Comparison of ENCODE assay signal across 8 cellular contexts in the genomic region with DNA sequence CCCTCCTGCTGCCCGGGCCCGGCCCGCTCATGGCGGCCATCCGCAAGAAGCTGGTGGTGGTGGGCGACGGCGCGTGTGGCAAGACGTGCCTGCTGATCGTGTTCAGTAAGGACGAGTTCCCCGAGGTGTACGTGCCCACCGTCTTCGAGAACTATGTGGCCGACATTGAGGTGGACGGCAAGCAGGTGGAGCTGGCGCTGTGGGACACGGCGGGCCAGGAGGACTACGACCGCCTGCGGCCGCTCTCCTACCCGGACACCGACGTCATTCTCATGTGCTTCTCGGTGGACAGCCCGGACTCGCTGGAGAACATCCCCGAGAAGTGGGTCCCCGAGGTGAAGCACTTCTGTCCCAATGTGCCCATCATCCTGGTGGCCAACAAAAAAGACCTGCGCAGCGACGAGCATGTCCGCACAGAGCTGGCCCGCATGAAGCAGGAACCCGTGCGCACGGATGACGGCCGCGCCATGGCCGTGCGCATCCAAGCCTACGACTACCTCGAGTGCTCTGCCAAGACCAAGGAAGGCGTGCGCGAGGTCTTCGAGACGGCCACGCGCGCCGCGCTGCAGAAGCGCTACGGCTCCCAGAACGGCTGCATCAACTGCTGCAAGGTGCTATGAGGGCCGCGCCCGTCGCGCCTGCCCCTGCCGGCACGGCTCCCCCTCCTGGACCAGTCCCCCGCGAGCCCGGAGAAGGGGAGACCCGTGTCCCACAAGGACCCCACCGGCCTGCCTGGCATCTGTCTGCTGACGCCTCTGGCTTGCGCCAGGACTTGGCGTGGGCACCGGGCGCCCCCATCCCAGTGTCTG. TPM values are rescaled to one million over a fixed set of nuclear protein-coding genes. Genes with fewer than 3 reads are reported as not detected.
DNase-seq lines count a peak whose midpoint lies in the region; ATAC-seq, FAIRE-seq and TF ChIP-seq lines count a peak whose summit lies in the region.

No MANE protein-coding gene starts in this region.

- dilution Hi-C loops in keratinocyte (cut with MboI; ENCODE audit: extremely low pct_ligation_motif_present, low sequenced_read_pairs) = no loop called here

- no TSS peak for BruUV-seq in PC-3 (replicated peaks; lab: Mats Ljungman, UMichigan)

- H3K9ac ChIP-seq in PC-3 (ENCODE audit: low read length) (peak overlapping the region; percentile 86), keratinocyte (ENCODE audit: control insufficient read depth, extremely low read depth, insufficient read depth, low read length) (peak overlapping the region; percentile 80), smooth muscle cell (ENCODE audit: low read depth) (peak overlapping the region; percentile 93)

- H3K36me3 ChIP-seq in PC-3 (ENCODE audit: low read depth, low read length) = no peaks in the 10 kb centered on the region
- peaks cover 18% of the 10 kb centered on the region for H3K36me3 ChIP-seq in brain microvascular endothelial cell (replicated peaks)
- peaks cover 0 to 2% of the 10 kb centered on the region in 2 experiments for H3K36me3 ChIP-seq in keratinocyte (ENCODE audit: control insufficient read depth in 2 of 2, extremely low read depth in 1 of 2, insufficient read depth in 2 of 2, low read length in 2 of 2)
- H3K36me3 ChIP-seq in smooth muscle cell (ENCODE audit: low read depth) = no peaks in the 10 kb centered on the region

- H2AFZ ChIP-seq in PC-3 (ENCODE audit: low read length) (peak overlapping the region; percentile 49), keratinocyte (ENCODE audit: control insufficient read depth, low read length) (peak overlapping the region; percentile 51), smooth muscle cell (ENCODE audit: low read depth) (no peak overlapping the region)

- no peaks in the 10 kb centered on the region for H3F3A ChIP-seq in PC-3 (ENCODE audit: low read length, unreplicated experiment)
- H3F3A ChIP-seq in smooth muscle cell (ENCODE audit: low read depth) = peaks cover 53% of the 10 kb centered on the region

- H3K9me3 ChIP-seq in PC-3 (ENCODE audit: low read length) (no peaks in the 10 kb centered on the region), keratinocyte (ENCODE audit: control insufficient read depth, low read depth, low read length) (no peaks in the 10 kb centered on the region), smooth muscle cell (replicated peaks; ENCODE audit: low read depth) (no peaks in the 10 kb centered on the region)

- ATAC-seq in HG02623 (IDR thresholded peaks at IDR 0.05; ENCODE audit: unreplicated experiment) (peak; percentile 4), PC-3 (peak; percentile 42)

- under 1% methylated on average over 77 of the region's 78 CpGs for WGBS in smooth muscle cell (ENCODE audit: low lambda C conversion rate)

- no peak for FAIRE-seq in keratinocyte (lab: Jason Lieb, UNC)

- H3K79me2 ChIP-seq in PC-3 (ENCODE audit: low read length) (peaks cover 29% of the 10 kb centered on the region), keratinocyte (ENCODE audit: control insufficient read depth, insufficient read depth, low read length) (peaks cover 18% of the 10 kb centered on the region), smooth muscle cell (ENCODE audit: low read depth) (peaks cover 28% of the 10 kb centered on the region)

- H3K27me3 ChIP-seq in PC-3 (ENCODE audit: low read length) (no peaks in the 10 kb centered on the region), brain microvascular endothelial cell (replicated peaks) (no peaks in the 10 kb centered on the region), keratinocyte (ENCODE audit: control insufficient read depth, extremely low read depth, insufficient read depth, low read length) (no peaks in the 10 kb centered on the region), smooth muscle cell (ENCODE audit: low read depth) (no peaks in the 10 kb centered on the region)

- in situ Hi-C loops in brain microvascular endothelial cell (cut with HindIII; ENCODE audit: low pct_ligation_motif_present, low sequenced_read_pairs) = no loop called here

- H3K4me3 ChIP-seq in PC-3 (ENCODE audit: low read length) (peak overlapping the region; percentile 84), brain microvascular endothelial cell (ENCODE audit: low read depth, low read length) (peak overlapping the region; percentile 98), keratinocyte (ENCODE audit: control insufficient read depth in 2 of 3, extremely low read depth in 1 of 3, insufficient read depth in 2 of 3, low read depth in 1 of 3, low read length in 3 of 3) (peak overlapping the region; percentile 82 to 90 (median 85)), smooth muscle cell (peak overlapping the region; percentile 92)

- H3K9me2 ChIP-seq in PC-3 (replicated peaks; ENCODE audit: low read length) = no peaks in the 10 kb centered on the region

- TF ChIP-seq CTCF in PC-3 (conservative IDR thresholded peaks at IDR 0.05; ENCODE audit: low read depth, low read length) (no peak), brain microvascular endothelial cell (IDR thresholded peaks at IDR 0.05; ENCODE audit: low read depth, low read length, missing control alignments) (no peak), keratinocyte (optimal IDR thresholded peaks at IDR 0.05 in 1 of 3, IDR thresholded peaks at IDR 0.05 in 1 of 3, conservative IDR thresholded peaks at IDR 0.05 in 1 of 3; ENCODE audit: extremely low read depth in 1 of 3, insufficient read depth in 2 of 3, low read length in 3 of 3) (peak in 2 of 3 experiments; percentile 11 to 42), smooth muscle cell (IDR thresholded peaks at IDR 0.05; ENCODE audit: borderline replicate concordance, insufficient read depth, poor library complexity, severe bottlenecking) (no peak)

- POLR2A ChIA-PET in PC-3 (lab: Charles Lee; ENCODE audit: unreplicated experiment) = interaction anchor here (0.6 to 1.7 kb wide), 18 partner anchors 10 to 1732 kb away, joined by 3 to 21 read pairs (median 5); a partner anchor contains a TSS

- DNase-seq in activated CD4-positive, alpha-beta T cell treated with anti-CD3 and anti-CD28 coated beads for 48 hours = peak; percentile 49
- DNase-seq in activated CD4-positive, alpha-beta T cell treated with anti-CD3 and anti-CD28 coated beads for 1 hour = no peak
- DNase-seq in PC-3 (peak; percentile 44), brain microvascular endothelial cell (peak; percentile 20), keratinocyte (ENCODE audit: low read depth, low spot score) (no peak), smooth muscle cell (lab: John Stamatoyannopoulos, UW; ENCODE audit: unreplicated experiment) (no peak), pons (ENCODE audit: low spot score) (no peak)

- H3K4me2 ChIP-seq in PC-3 (ENCODE audit: low read length) = peak overlapping the region; percentile 97
- H3K4me2 ChIP-seq in keratinocyte (ENCODE audit: control insufficient read depth, extremely low read depth, insufficient read depth, low read depth, low read length) = peak overlapping the region; percentile 90
- peak overlapping the region; percentile 96 for H3K4me2 ChIP-seq in smooth muscle cell

- CTCF ChIA-PET in PC-3 (lab: Charles Lee) = interaction anchor here (0.6 to 1.6 kb wide), 6 partner anchors 36 to 203 kb away, joined by 3 to 10 read pairs (median 4); a partner anchor contains a TSS

- H4K20me1 ChIP-seq in PC-3 (ENCODE audit: low read length) (peaks cover 29% of the 10 kb centered on the region), keratinocyte (ENCODE audit: control insufficient read depth, extremely low read depth, insufficient read depth, low read length) (peaks cover 5% of the 10 kb centered on the region), smooth muscle cell (ENCODE audit: low read depth) (peaks cover 41% of the 10 kb centered on the region)

- intact Hi-C loops in PC-3 (cut with micrococcal nuclease) = loop anchor here (5.0 kb wide), 1 partner anchor 145 kb away; no protein-coding TSS in a partner anchor

- H3K4me1 ChIP-seq in PC-3 (ENCODE audit: insufficient read depth, low read length) = peaks cover 35% of the 10 kb centered on the region
- H3K4me1 ChIP-seq in keratinocyte (ENCODE audit: control insufficient read depth, extremely low read depth, insufficient read depth, low read length) = peaks cover 33% of the 10 kb centered on the region
- H3K4me1 ChIP-seq in smooth muscle cell (ENCODE audit: low read depth) = peaks cover 48% of the 10 kb centered on the region

- H3K9me1 ChIP-seq in keratinocyte (ENCODE audit: control insufficient read depth, extremely low read depth, insufficient read depth, low read length) = no peaks in the 10 kb centered on the region

- H3K27ac ChIP-seq in PC-3 (ENCODE audit: low read length) (0 out of 2 replicates have a peak overlapping the region, but pooled peaks have one; percentile 8), brain microvascular endothelial cell (peak overlapping the region; percentile 94), keratinocyte (ENCODE audit: control insufficient read depth, insufficient read depth, low read length) (peak overlapping the region; percentile 53), smooth muscle cell (ENCODE audit: low read depth) (peak overlapping the region; percentile 91)

RNA-seq across cellular contexts. Expression of a gene that starts 0.8 kb away (rescaled TPM):
- 88.5 and 108 TPM in 2 replicates for total RNA-seq in PC-3 (2014; rRNA removed)
- 23.6 to 28.3 TPM (median 25.3 TPM) in 3 replicates for polyA plus RNA-seq in keratinocyte
- polyA plus RNA-seq in keratinocyte (2011; ENCODE audit: low read depth) = 11.8 TPM
- polyA plus RNA-seq in keratinocyte (2011; cell fraction: cytosol; rRNA removed) = 28.6 and 40.6 TPM in 2 replicates
- polyA plus RNA-seq in keratinocyte (2011; cell fraction: nucleus; rRNA removed) = 63.1 and 77.2 TPM in 2 replicates
- polyA plus RNA-seq in keratinocyte (2012; ENCODE audit: low replicate concordance) = 33.7 and 39.0 TPM in 2 replicates
- polyA minus RNA-seq in keratinocyte = 10.1 to 14.7 TPM (median 11.8 TPM) in 3 replicates
- polyA minus RNA-seq in keratinocyte (2011; cell fraction: cytosol; rRNA and poly(A)+ RNA removed) = 58.5 TPM
- 48.5 and 52.4 TPM in 2 replicates for polyA minus RNA-seq in keratinocyte (2011; cell fraction: nucleus; rRNA and poly(A)+ RNA removed)
- 218 and 231 TPM in 2 replicates for total RNA-seq in smooth muscle cell
- polyA plus RNA-seq in smooth muscle cell = 75.9 and 78.1 TPM in 2 replicates

Comparison
In these comparisons a context has a peak if more than half of its experiments do, and no peak if none do; other contexts are left out.
1. DNase-seq: peak in activated CD4-positive, alpha-beta T cell treated with anti-CD3 and anti-CD28 coated beads for 48 hours (single experiment), PC-3 (single experiment) and brain microvascular endothelial cell (single experiment); none in activated CD4-positive, alpha-beta T cell treated with anti-CD3 and anti-CD28 coated beads for 1 hour (single experiment), keratinocyte (single experiment), smooth muscle cell (single experiment) and pons (single experiment).
2. H3K27ac ChIP-seq: peak in every context shown above with its lines; median percentile 94 in brain microvascular endothelial cell; 91 in smooth muscle cell; 53 in keratinocyte; 8 in PC-3.
3. CTCF ChIP-seq: peak in keratinocyte (2 of 3); none in PC-3 (single experiment), brain microvascular endothelial cell (single experiment) and smooth muscle cell (single experiment).
4. Peak in every context shown above with its lines, with median percentiles within 50 percentile points of each other: H3K4me2 ChIP-seq, H3K4me3 ChIP-seq and H3K9ac ChIP-seq.